In genomic region chr10:124418726-124419501, GRCh38 we compare ENCODE assay signal across 8 cellular contexts. TPM values are rescaled to one million over a fixed set of nuclear protein-coding genes. Genes with fewer than 3 reads are reported as not detected.
A peak's percentile ranks its signal among the peaks of the same experiment; 100 is the strongest.
DNase-seq lines count a peak whose midpoint lies in the region; ATAC-seq and FAIRE-seq lines count a peak whose summit lies in the region.

Gene OAT (minus strand): TSS chr10:124418923. CDS start chr10:124412171, 6,752 bp downstream.

- WGBS in esophagus, 2 donors = 2% methylated on average over 57 to 70 of the region's 70 CpGs

- DNase-seq in DMS53 (lab: John Stamatoyannopoulos, UW) (peak; percentile 99), KG1 (lab: John Stamatoyannopoulos, UW) (peak; percentile 94), RCC 7860 (ENCODE audit: low spot score) (peak; percentile 90)
- peak; percentile 96 to 97 for DNase-seq in activated T-cell treated with anti-CD3 and anti-CD28 coated beads, Interleukin-2, amount 50 U/mL, for 48 hours
- peak; percentile 97 for DNase-seq in stimulated activated CD8-positive, alpha-beta memory T cell treated with anti-CD3 and anti-CD28 coated beads, Interleukin-4, amount 100 ng/mL, for 48 hours

- peak; percentile 98 for ATAC-seq in GM21723 (IDR thresholded peaks at IDR 0.05; ENCODE audit: unreplicated experiment)

- H3K9me3 ChIP-seq in esophagus (ENCODE audit: control insufficient read depth in 2 of 2, insufficient read depth in 1 of 2, low read depth in 1 of 2, low read length in 1 of 2) (no peaks in the 10 kb centered on the region), mucosa of stomach (ENCODE audit: control insufficient read depth, low read length) (no peaks in the 10 kb centered on the region)

- H3K36me3 ChIP-seq in esophagus (ENCODE audit: control insufficient read depth in 2 of 2, insufficient read depth in 2 of 2, low read length in 1 of 2) (no peaks in the 10 kb centered on the region), mucosa of stomach (ENCODE audit: control insufficient read depth, insufficient read depth, low read length) (no peaks in the 10 kb centered on the region)

- H3K9ac ChIP-seq in mucosa of stomach (ENCODE audit: low read length) = peak within 1 kb of the TSS; percentile 76

- peak; percentile 82 for FAIRE-seq in RCC 7860 (lab: Jason Lieb, UNC)

- H3K4me1 ChIP-seq in esophagus (ENCODE audit: control insufficient read depth in 2 of 2, insufficient read depth in 2 of 2, low read length in 1 of 2) = no peaks in the 10 kb centered on the region
- peaks cover 36% of the 10 kb centered on the region for H3K4me1 ChIP-seq in mucosa of stomach (ENCODE audit: control insufficient read depth, insufficient read depth, low read length)

- H3K27ac ChIP-seq in esophagus (ENCODE audit: low read depth in 2 of 2, low read length in 1 of 2) = peak within 1 kb of the TSS; percentile 89 to 94

- H3K27me3 ChIP-seq in esophagus (ENCODE audit: control insufficient read depth in 1 of 2, insufficient read depth in 2 of 2, low read length in 2 of 2) (no peaks in the 10 kb centered on the region), mucosa of stomach (ENCODE audit: control insufficient read depth, insufficient read depth, low read length) (peaks cover 3% of the 10 kb centered on the region)

- H3K4me3 ChIP-seq in esophagus (ENCODE audit: low read depth in 1 of 2, low read length in 2 of 2) = peak within 1 kb of the TSS; percentile 72 to 83
- H3K4me3 ChIP-seq in mucosa of stomach (ENCODE audit: low read length) = peak within 1 kb of the TSS; percentile 50

RNA-seq across cellular contexts. Expression of gene OAT, which starts in this region (rescaled TPM):
- polyA plus RNA-seq in esophagus = 10 to 100 TPM; 46.3 to 99.7 TPM

Comparison
In these comparisons a context has a peak if more than half of its experiments do, and no peak if none do; other contexts are left out.
1. Peak in every context shown above with its lines: DNase-seq, ATAC-seq, H3K4me3 ChIP-seq and H3K27ac ChIP-seq.